1 cellular context compared by ENCODE assay signal in genomic region chr1:64878090-64878489, GRCh38.
TF ChIP-seq lines count a peak whose summit lies in the region.

No MANE protein-coding gene starts in this region.

TF ChIP-seq in GM23338, 12 proteins besides CTCF, POLR2A, EP300 and RAD21 (continued from another document):
- TF ChIP-seq ZNF462 (CRISPR knock-in tag; IDR thresholded peaks at IDR 0.05): no peak
